ENCODE assay signal across 8 cellular contexts in genomic region chr1:154328318-154329151, GRCh38. TPM values are rescaled to one million over a fixed set of nuclear protein-coding genes. Genes with fewer than 3 reads are reported as not detected.
A peak's percentile ranks its signal among the peaks of the same experiment; 100 is the strongest.
DNase-seq lines count a peak whose midpoint lies in the region; ATAC-seq and TF ChIP-seq lines count a peak whose summit lies in the region.

No MANE protein-coding gene starts in this region.

- peak overlapping the region; percentile 97 for H3K4me3 ChIP-seq in AG10803 (ENCODE audit: low read length)
- H3K4me3 ChIP-seq in mesenchymal stem cell (ENCODE audit: insufficient read depth in 1 of 2, low read depth in 1 of 2, low read length in 2 of 2): peak overlapping the region; percentile 54 to 78

- H4K8ac ChIP-seq in mesenchymal stem cell (ENCODE audit: low read length): no peak overlapping the region

- H3K14ac ChIP-seq in mesenchymal stem cell (ENCODE audit: low read length in 2 of 2): no peak overlapping the region

- H2BK15ac ChIP-seq in mesenchymal stem cell (ENCODE audit: low read depth, poor library complexity, severe bottlenecking): peak overlapping the region; percentile 26

- H4K91ac ChIP-seq in mesenchymal stem cell (ENCODE audit: low read length): no peak overlapping the region

- no peak overlapping the region for H2AFZ ChIP-seq in mesenchymal stem cell (ENCODE audit: low read depth, low read length)

- peaks cover 25 to 40% of the 10 kb centered on the region in 2 experiments for H3K36me3 ChIP-seq in mesenchymal stem cell (ENCODE audit: control insufficient read depth in 1 of 2, insufficient read depth in 2 of 2, low read depth in 1 of 2, low read length in 2 of 2)

- H3K23ac ChIP-seq in mesenchymal stem cell (ENCODE audit: low read length in 2 of 2): peak overlapping the region in 1 of 2 experiments; percentile 73

- DNase-seq in AG10803 (ENCODE audit: low read depth) (peak; percentile 69), GM20000 (ENCODE audit: low spot score) (peak; percentile 92), NCI-H226 (peak; percentile 81), mesenchymal stem cell (peak; percentile 76)
- peak; percentile 82 to 83 for DNase-seq in activated CD8-positive, alpha-beta memory T cell treated with anti-CD3 and anti-CD28 coated beads for 4 hours (ENCODE audit: low read depth in 2 of 2)
- peak; percentile 91 for DNase-seq in effector CD4-positive, alpha-beta T cell
- peak; percentile 81 to 87 (median 82) for DNase-seq in stimulated activated CD4-positive, alpha-beta T cell treated with anti-CD3 and anti-CD28 coated beads, TNF-alpha, amount 100 ng/mL, for 4 hours (ENCODE audit: low read depth in 3 of 3)

- peaks cover 15% of the 10 kb centered on the region for H3K79me1 ChIP-seq in mesenchymal stem cell (replicated peaks; ENCODE audit: low read length, poor library complexity, severe bottlenecking)

- no peak overlapping the region for H2BK5ac ChIP-seq in mesenchymal stem cell (ENCODE audit: low read depth, low read length, poor library complexity, severe bottlenecking)

- 11% methylated on average over 69 of the region's 76 CpGs for WGBS in mesenchymal stem cell

- no peaks in the 10 kb centered on the region for H3K9me3 ChIP-seq in mesenchymal stem cell (ENCODE audit: control insufficient read depth, low read length)

- H2BK120ac ChIP-seq in mesenchymal stem cell (ENCODE audit: low read depth, low read length): no peak overlapping the region

- H3K9ac ChIP-seq in mesenchymal stem cell (ENCODE audit: low read length): peak overlapping the region; percentile 100

- no peak overlapping the region for H2BK12ac ChIP-seq in mesenchymal stem cell (ENCODE audit: low read length in 2 of 2)

- peaks cover 4 to 5% of the 10 kb centered on the region in 2 experiments for H3K27me3 ChIP-seq in mesenchymal stem cell (ENCODE audit: control insufficient read depth in 1 of 2, insufficient read depth in 1 of 2, low read length in 2 of 2)

- TF ChIP-seq CTCF in AG10803 (conservative IDR thresholded peaks at IDR 0.05; ENCODE audit: low read length) (no peak), GM20000 (IDR thresholded peaks at IDR 0.05; ENCODE audit: extremely low read depth, missing control alignments) (no peak)

- H3K18ac ChIP-seq in mesenchymal stem cell (ENCODE audit: low read depth in 1 of 2, low read length in 2 of 2): peak overlapping the region in 1 of 2 experiments; percentile 76

- peak overlapping the region; percentile 24 for H2AK5ac ChIP-seq in mesenchymal stem cell (ENCODE audit: low read length, severe bottlenecking)

- no peak for ATAC-seq in HG03196 (IDR thresholded peaks at IDR 0.05; ENCODE audit: unreplicated experiment)

- H3K4me2 ChIP-seq in mesenchymal stem cell (ENCODE audit: low read length, poor library complexity, severe bottlenecking): peak overlapping the region; percentile 85

- peak overlapping the region; percentile 56 for H3K27ac ChIP-seq in mesenchymal stem cell (ENCODE audit: low read length, poor library complexity, severe bottlenecking)

- peaks cover 34% of the 10 kb centered on the region for H3K4me1 ChIP-seq in mesenchymal stem cell (ENCODE audit: control insufficient read depth, insufficient read depth, low read depth, low read length)

- H3K4ac ChIP-seq in mesenchymal stem cell (ENCODE audit: low read depth in 1 of 2, low read length in 2 of 2): peak overlapping the region in 1 of 2 experiments; percentile 38

RNA-seq across cellular contexts. Expression of gene ATP8B2, which starts 3.2 kb away (rescaled TPM):
- polyA plus RNA-seq in mesenchymal stem cell (2013, experiment 1 of 2): 50.2 TPM
- polyA plus RNA-seq in mesenchymal stem cell (2013, experiment 2 of 2): 47.9 TPM

RNA-seq across cellular contexts. Expression of gene AQP10, which starts 7.6 kb away (rescaled TPM):
- polyA plus RNA-seq in mesenchymal stem cell (2013, experiment 1 of 2): not detected
- not detected for polyA plus RNA-seq in mesenchymal stem cell (2013, experiment 2 of 2)

RNA-seq across cellular contexts. Expression of gene HAX1, which starts 56.1 kb away (rescaled TPM):
- polyA plus RNA-seq in mesenchymal stem cell (2013, experiment 1 of 2): 83.7 TPM
- 81.9 TPM for polyA plus RNA-seq in mesenchymal stem cell (2013, experiment 2 of 2)
